Comparison of ENCODE assay signal across 1 cellular context in genomic region chr1:24501371-24502167, GRCh38.
TF ChIP-seq lines count a peak whose summit lies in the region.

No MANE protein-coding gene starts in this region.

TF ChIP-seq in HepG2, 621 proteins besides CTCF, POLR2A, EP300 and RAD21 (continued from another document):
- TF ChIP-seq NFAT5 (CRISPR knock-in tag; IDR thresholded peaks at IDR 0.05), result no peak
- peak; percentile 54 for TF ChIP-seq SP5 (CRISPR knock-in tag; IDR thresholded peaks at IDR 0.05; ENCODE audit: borderline replicate concordance, low read depth)
- peak; percentile 28; the same call in 1 of the 2 replicates for TF ChIP-seq ZFP91 (CRISPR knock-in tag; IDR thresholded peaks at IDR 0.05; ENCODE audit: borderline replicate concordance)
- no peak for TF ChIP-seq GZF1 (CRISPR knock-in tag; IDR thresholded peaks at IDR 0.05)
- TF ChIP-seq REPIN1 (CRISPR knock-in tag; IDR thresholded peaks at IDR 0.05; ENCODE audit: borderline replicate concordance, low read depth), result no peak
- no peak for TF ChIP-seq GATAD2A (CRISPR knock-in tag; IDR thresholded peaks at IDR 0.05)
- TF ChIP-seq SMARCE1 (IDR thresholded peaks at IDR 0.05; ENCODE audit: borderline replicate concordance), result no peak
- TF ChIP-seq ATRX (CRISPR knock-in tag; IDR thresholded peaks at IDR 0.05; ENCODE audit: borderline replicate concordance), result no peak
- no peak for TF ChIP-seq SETDB1 (CRISPR knock-in tag; IDR thresholded peaks at IDR 0.05; ENCODE audit: borderline replicate concordance)
- TF ChIP-seq ARID4A (CRISPR knock-in tag; IDR thresholded peaks at IDR 0.05; ENCODE audit: borderline replicate concordance), result no peak
- no peak for TF ChIP-seq ZNF446 (CRISPR knock-in tag; IDR thresholded peaks at IDR 0.05)
- TF ChIP-seq ZMYM3 (CRISPR knock-in tag; IDR thresholded peaks at IDR 0.05), result peak; percentile 47; the same call in 1 of the 2 replicates
- no peak for TF ChIP-seq ZNF749 (CRISPR knock-in tag; IDR thresholded peaks at IDR 0.05; ENCODE audit: borderline replicate concordance)
- TF ChIP-seq, protein P1, sequence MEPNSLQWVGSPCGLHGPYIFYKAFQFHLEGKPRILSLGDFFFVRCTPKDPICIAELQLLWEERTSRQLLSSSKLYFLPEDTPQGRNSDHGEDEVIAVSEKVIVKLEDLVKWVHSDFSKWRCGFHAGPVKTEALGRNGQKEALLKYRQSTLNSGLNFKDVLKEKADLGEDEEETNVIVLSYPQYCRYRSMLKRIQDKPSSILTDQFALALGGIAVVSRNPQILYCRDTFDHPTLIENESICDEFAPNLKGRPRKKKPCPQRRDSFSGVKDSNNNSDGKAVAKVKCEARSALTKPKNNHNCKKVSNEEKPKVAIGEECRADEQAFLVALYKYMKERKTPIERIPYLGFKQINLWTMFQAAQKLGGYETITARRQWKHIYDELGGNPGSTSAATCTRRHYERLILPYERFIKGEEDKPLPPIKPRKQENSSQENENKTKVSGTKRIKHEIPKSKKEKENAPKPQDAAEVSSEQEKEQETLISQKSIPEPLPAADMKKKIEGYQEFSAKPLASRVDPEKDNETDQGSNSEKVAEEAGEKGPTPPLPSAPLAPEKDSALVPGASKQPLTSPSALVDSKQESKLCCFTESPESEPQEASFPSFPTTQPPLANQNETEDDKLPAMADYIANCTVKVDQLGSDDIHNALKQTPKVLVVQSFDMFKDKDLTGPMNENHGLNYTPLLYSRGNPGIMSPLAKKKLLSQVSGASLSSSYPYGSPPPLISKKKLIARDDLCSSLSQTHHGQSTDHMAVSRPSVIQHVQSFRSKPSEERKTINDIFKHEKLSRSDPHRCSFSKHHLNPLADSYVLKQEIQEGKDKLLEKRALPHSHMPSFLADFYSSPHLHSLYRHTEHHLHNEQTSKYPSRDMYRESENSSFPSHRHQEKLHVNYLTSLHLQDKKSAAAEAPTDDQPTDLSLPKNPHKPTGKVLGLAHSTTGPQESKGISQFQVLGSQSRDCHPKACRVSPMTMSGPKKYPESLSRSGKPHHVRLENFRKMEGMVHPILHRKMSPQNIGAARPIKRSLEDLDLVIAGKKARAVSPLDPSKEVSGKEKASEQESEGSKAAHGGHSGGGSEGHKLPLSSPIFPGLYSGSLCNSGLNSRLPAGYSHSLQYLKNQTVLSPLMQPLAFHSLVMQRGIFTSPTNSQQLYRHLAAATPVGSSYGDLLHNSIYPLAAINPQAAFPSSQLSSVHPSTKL (CRISPR knock-in tag; IDR thresholded peaks at IDR 0.05), result no peak
